ENCODE assay signal across 11 cellular contexts in the genomic region with DNA sequence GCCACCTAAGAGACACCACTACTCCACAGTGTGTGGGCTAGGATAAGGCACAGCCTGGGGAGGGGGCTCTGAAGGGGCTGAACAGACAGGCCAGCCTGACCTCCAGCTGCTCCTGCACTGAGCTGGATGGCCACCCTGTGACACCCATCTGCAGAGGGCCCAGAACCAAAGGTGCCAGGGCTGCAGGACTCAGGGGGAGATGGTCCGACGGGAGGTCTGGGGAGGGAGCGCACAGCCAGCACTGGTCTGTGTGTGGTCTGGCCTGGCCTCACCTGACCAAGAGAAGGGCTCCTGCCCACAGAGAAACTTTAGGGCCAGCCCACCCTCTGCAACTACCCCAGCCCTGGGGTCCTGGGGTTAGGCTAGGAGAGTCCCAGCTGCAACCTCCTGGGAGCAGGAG. TPM values are rescaled to one million over a fixed set of nuclear protein-coding genes. Genes with fewer than 3 reads are reported as not detected.
DNase-seq lines count a peak whose midpoint lies in the region; ATAC-seq and TF ChIP-seq lines count a peak whose summit lies in the region.
"Had no signal": no experiment of that assay in that cellular context is flagged by ENCODE, and none has a peak within 500 bp of the region (broad histone marks: within the 10 kb centered on the region; RNA-seq: fewer than 3 reads in every experiment).

No MANE protein-coding gene starts in this region.

- H3K27ac Mint-ChIP-seq in brain = peak overlapping the region in 2 of 5 experiments; percentile 28 to 43

- H3K4me1 ChIP-seq in heart right ventricle = peaks cover 33 to 56% (median 54%) of the 10 kb centered on the region in 9 donors
- H3K4me1 ChIP-seq in mucosa of stomach (ENCODE audit: control insufficient read depth, insufficient read depth, low read length) = peaks cover 37% of the 10 kb centered on the region
- H3K4me1 ChIP-seq in upper lobe of right lung = peaks cover 49% of the 10 kb centered on the region
- H3K4me1 ChIP-seq in aorta (ENCODE audit: control insufficient read depth in 1 of 2, insufficient read depth in 2 of 2, low read length in 2 of 2) = no peaks in the 10 kb centered on the region

- TF ChIP-seq CTCF in heart right ventricle (IDR thresholded peaks at IDR 0.05) = no peak
- no peak for TF ChIP-seq CTCF in brain (conservative IDR thresholded peaks at IDR 0.05)
- TF ChIP-seq CTCF in upper lobe of right lung (IDR thresholded peaks at IDR 0.05) = no peak

- peak overlapping the region in 9 of 10 donors; percentile 61 to 92 (median 82) for H3K27ac ChIP-seq in heart right ventricle
- peak overlapping the region; percentile 81 for H3K27ac ChIP-seq in upper lobe of right lung
- no peak overlapping the region for H3K27ac ChIP-seq in aorta (ENCODE audit: low read depth in 1 of 2, low read length in 2 of 2)

- ATAC-seq in heart right ventricle = peak in 1 of 8 donors; percentile 1
- no peak for ATAC-seq in upper lobe of right lung
- ATAC-seq in aorta (ENCODE audit: low FRiP score) = no peak

- H3K27me3 ChIP-seq in heart right ventricle = no peaks in the 10 kb centered on the region
- H3K27me3 ChIP-seq in mucosa of stomach (ENCODE audit: control insufficient read depth, insufficient read depth, low read length) = no peaks in the 10 kb centered on the region
- no peaks in the 10 kb centered on the region for H3K27me3 ChIP-seq in upper lobe of right lung
- no peaks in the 10 kb centered on the region for H3K27me3 ChIP-seq in aorta (ENCODE audit: control insufficient read depth in 1 of 2, insufficient read depth in 2 of 2, low read length in 1 of 2)

- 91 to 95% methylated on average over 3 of the region's 3 CpGs for WGBS in heart right ventricle, 2 donors
- WGBS in aorta, 2 donors = 96% methylated on average over 3 of the region's 3 CpGs

- no peak for DNase-seq in heart right ventricle
- no peak for DNase-seq in cardiac septum (ENCODE audit: low spot score)
- no peak for DNase-seq in upper lobe of right lung
- no peak for DNase-seq in SIG-M5 (lab: John Stamatoyannopoulos, UW)
- no peak for DNase-seq in NCI-H774 (lab: John Stamatoyannopoulos, UW)
- DNase-seq in aorta = no peak
- DNase-seq: activated CD4-positive, CD25-positive, alpha-beta regulatory T cell treated with anti-CD3 and anti-CD28 coated beads, Interleukin-2, amount 50 U/mL, for 72 hours; cerebellar nuclear complex; stimulated activated CD4-positive, alpha-beta T cell treated with anti-CD3 and anti-CD28 coated beads, Interleukin-15, amount 100 ng/mL, for 24 hours had no signal

- H3K9me3 Mint-ChIP-seq in brain = no peaks in the 10 kb centered on the region

- H3K36me3 Mint-ChIP-seq in brain = peaks cover 20% of the 10 kb centered on the region

- H3K9me3 ChIP-seq in heart right ventricle = no peaks in the 10 kb centered on the region
- H3K9me3 ChIP-seq in mucosa of stomach (ENCODE audit: control insufficient read depth, low read length) = no peaks in the 10 kb centered on the region
- no peaks in the 10 kb centered on the region for H3K9me3 ChIP-seq in upper lobe of right lung
- H3K9me3 ChIP-seq in aorta (ENCODE audit: control insufficient read depth, low read length) = no peaks in the 10 kb centered on the region

- H3K27me3 Mint-ChIP-seq in brain = no peaks in the 10 kb centered on the region

- H3K4me1 Mint-ChIP-seq in brain = peaks cover 5% of the 10 kb centered on the region

- peak overlapping the region in 8 of 10 donors; percentile 11 to 84 (median 67) for H3K4me3 ChIP-seq in heart right ventricle
- H3K4me3 ChIP-seq in mucosa of stomach (ENCODE audit: low read length) = no peak overlapping the region
- peak overlapping the region; percentile 68 for H3K4me3 ChIP-seq in upper lobe of right lung
- no peak overlapping the region for H3K4me3 ChIP-seq in aorta (ENCODE audit: low read length in 2 of 2)

- peak overlapping the region; percentile 41 to 74 (median 64) for H3K4me3 Mint-ChIP-seq in brain

- H3K36me3 ChIP-seq in heart right ventricle (peaks cover 0 to 26% (median 24%) of the 10 kb centered on the region in 9 donors), mucosa of stomach (ENCODE audit: control insufficient read depth, insufficient read depth, low read length) (peaks cover 23% of the 10 kb centered on the region), upper lobe of right lung (peaks cover 27% of the 10 kb centered on the region), aorta (ENCODE audit: control insufficient read depth in 1 of 2, insufficient read depth in 2 of 2, low read length in 1 of 2) (peaks cover 0 to 3% of the 10 kb centered on the region in 2 donors)

- peak overlapping the region; percentile 44 for H3K9ac ChIP-seq in mucosa of stomach (ENCODE audit: low read length)

- intact Hi-C loops in heart right ventricle (cut with DNase I) (loop anchor here in 3 of 10 donors (1.0 to 2.0 kb wide), 2 partner anchors 31 to 32 kb away; no protein-coding TSS in a partner anchor), cardiac septum (cut with DNase I) (no loop called here), upper lobe of right lung (cut with DNase I) (no loop called here), aorta (cut with DNase I) (loop anchor here in 1 of 2 donors (10.0 kb wide), 2 partner anchors 70 to 120 kb away; no protein-coding TSS in a partner anchor)

RNA-seq across cellular contexts. Expression of gene LTC4S, which starts 0.8 kb away (rescaled TPM):
- 10 to 100 TPM in 3 of 10 donors, 1 to 10 TPM in 7; 5.4 to 10.6 (median 7.9) TPM for total RNA-seq in heart right ventricle
- 10 to 100 TPM; 10.5 to 20.0 TPM for polyA plus RNA-seq in heart right ventricle
- 12.8 TPM for total RNA-seq in cardiac septum
- 1.9 TPM for polyA plus RNA-seq in brain (ENCODE audit: insufficient read depth, low read depth, low replicate concordance)
- 22.6 TPM for total RNA-seq in upper lobe of right lung
- total RNA-seq in aorta = 10 to 100 TPM; 16.1 to 34.7 TPM
- 1 to 10 TPM; 6.6 to 9.3 TPM for polyA plus RNA-seq in aorta

RNA-seq across cellular contexts. Expression of gene MGAT4B, which starts 12.1 kb away (rescaled TPM):
- total RNA-seq in heart right ventricle (100 to 1,000 TPM in 5 of 10 donors, 10 to 100 TPM in 5; 88.6 to 123 (median 102) TPM), cardiac septum (160 TPM), upper lobe of right lung (118 TPM), aorta (10 to 100 TPM; 56.0 to 78.8 TPM)
- polyA plus RNA-seq in heart right ventricle (10 to 100 TPM; 58.6 to 86.9 TPM), brain (ENCODE audit: insufficient read depth, low read depth, low replicate concordance) (174 TPM), aorta (10 to 100 TPM; 74.6 to 77.3 TPM)

RNA-seq across cellular contexts. Expression of gene SQSTM1, which starts 26.1 kb away (rescaled TPM):
- total RNA-seq in heart right ventricle (100 to 1,000 TPM; 341 to 466 (median 391) TPM), cardiac septum (372 TPM), upper lobe of right lung (501 TPM), aorta (100 to 1,000 TPM; 333 to 404 TPM)
- polyA plus RNA-seq in heart right ventricle (100 to 1,000 TPM; 131 to 210 TPM), brain (ENCODE audit: insufficient read depth, low read depth, low replicate concordance) (235 TPM), aorta (100 to 1,000 TPM; 152 to 358 TPM)

Comparison
In these comparisons a context has a peak if more than half of its experiments do, and no peak if none do; other contexts are left out.
1. H3K27ac ChIP-seq: peak in heart right ventricle (9 of 10) and upper lobe of right lung (single experiment); none in aorta (0 of 2).
2. H3K4me3 ChIP-seq: peak in heart right ventricle (8 of 10) and upper lobe of right lung (single experiment); none in mucosa of stomach (single experiment) and aorta (0 of 2).